In genomic region chr10:124010563-124011131, GRCh38 we compare ENCODE assay signal across 12 cellular contexts.
DNase-seq lines count a peak whose midpoint lies in the region; ATAC-seq and TF ChIP-seq lines count a peak whose summit lies in the region.
"Had no signal": no experiment of that assay in that cellular context is flagged by ENCODE, and none has a peak within 500 bp of the region (broad histone marks: within the 10 kb centered on the region; RNA-seq: fewer than 3 reads in every experiment).

No MANE protein-coding gene starts in this region.

- H3K9me3 Mint-ChIP-seq in glutamatergic neuron (ENCODE audit: unreplicated experiment): peaks cover 5% of the 10 kb centered on the region
- H3K9me3 Mint-ChIP-seq in activated naive CD4-positive, alpha-beta T cell treated with anti-CD3 and anti-CD28 coated beads, Interleukin-2, amount 50 U/mL, for 72 hours: peaks cover 7 to 19% of the 10 kb centered on the region in 2 donors

- H3K23ac ChIP-seq in neuronal stem cell (ENCODE audit: low read depth, low read length, poor library complexity): peak overlapping the region; percentile 13

- no peak overlapping the region for H3K27ac Mint-ChIP-seq in glutamatergic neuron (ENCODE audit: unreplicated experiment)
- no peak overlapping the region for H3K27ac Mint-ChIP-seq in activated naive CD4-positive, alpha-beta T cell treated with anti-CD3 and anti-CD28 coated beads, Interleukin-2, amount 50 U/mL, for 72 hours
- H3K27ac Mint-ChIP-seq: activated naive CD4-positive, alpha-beta T cell treated with anti-CD3 and anti-CD28 coated beads for 36 hours had no signal

- peak; percentile 21 for DNase-seq in Caki2 (ENCODE audit: low read depth)
- DNase-seq in RWPE1 (ENCODE audit: low spot score): peak; percentile 75
- peak; percentile 70 for DNase-seq in glutamatergic neuron
- DNase-seq in neuronal stem cell (ENCODE audit: low spot score): peak; percentile 49
- DNase-seq in activated naive CD4-positive, alpha-beta T cell treated with anti-CD3 and anti-CD28 coated beads, Interleukin-2, amount 50 U/mL, for 72 hours (ENCODE audit: low spot score in 2 of 2): no peak
- DNase-seq: activated naive CD4-positive, alpha-beta T cell treated with anti-CD3 and anti-CD28 coated beads for 36 hours had no signal

- no peaks in the 10 kb centered on the region for H3K27me3 Mint-ChIP-seq in glutamatergic neuron (ENCODE audit: unreplicated experiment)

- ATAC-seq in activated naive CD4-positive, alpha-beta T cell treated with anti-CD3 and anti-CD28 coated beads, Interleukin-2, amount 50 U/mL, for 72 hours: no peak
- ATAC-seq in HG03469 (IDR thresholded peaks at IDR 0.05; ENCODE audit: unreplicated experiment) (no peak), GM18868 (IDR thresholded peaks at IDR 0.05; ENCODE audit: unreplicated experiment) (no peak), GM19455 (IDR thresholded peaks at IDR 0.05; ENCODE audit: unreplicated experiment) (no peak)
- ATAC-seq: SK-N-SH treated with all-trans-retinoic acid at 6 μM for 48 hours had no signal

- H2AK5ac ChIP-seq in neuronal stem cell (ENCODE audit: low read depth, low read length): no peak overlapping the region

- H4K8ac ChIP-seq in neuronal stem cell (ENCODE audit: low read depth, low read length): no peak overlapping the region

- H2BK15ac ChIP-seq in neuronal stem cell (ENCODE audit: low read length): no peak overlapping the region

- H3K27ac ChIP-seq in RWPE1 (peak overlapping the region; percentile 74), neuronal stem cell (replicated peaks; ENCODE audit: low read length) (no peak overlapping the region)
- H3K27ac ChIP-seq: VCaP had no signal

- H3K14ac ChIP-seq in neuronal stem cell (ENCODE audit: low read length): no peak overlapping the region

- H4K91ac ChIP-seq in neuronal stem cell (ENCODE audit: low read depth, low read length, poor library complexity): no peak overlapping the region

- peak overlapping the region; percentile 86 for H3K18ac ChIP-seq in neuronal stem cell (ENCODE audit: low read length)

- peaks cover 8% of the 10 kb centered on the region for H3K4me1 Mint-ChIP-seq in glutamatergic neuron (ENCODE audit: low read depth, unreplicated experiment)

- H3K4me3 Mint-ChIP-seq in glutamatergic neuron (ENCODE audit: unreplicated experiment): no peak overlapping the region
- H3K4me3 Mint-ChIP-seq: activated naive CD4-positive, alpha-beta T cell treated with anti-CD3 and anti-CD28 coated beads for 36 hours had no signal

- TF ChIP-seq CTCF in RWPE1 (conservative IDR thresholded peaks at IDR 0.05; ENCODE audit: low read depth) (no peak), glutamatergic neuron (IDR thresholded peaks at IDR 0.05; ENCODE audit: partially characterized antibody, unreplicated experiment) (no peak)

- H3K36me3 Mint-ChIP-seq in glutamatergic neuron (ENCODE audit: unreplicated experiment): peaks cover 9% of the 10 kb centered on the region
- H3K36me3 Mint-ChIP-seq in activated naive CD4-positive, alpha-beta T cell treated with anti-CD3 and anti-CD28 coated beads, Interleukin-2, amount 50 U/mL, for 72 hours: peaks cover 10 to 16% of the 10 kb centered on the region in 2 donors

- POLR2A ChIA-PET in RWPE1 (lab: Yijun Ruan, JAX; ENCODE audit: low non-redundant PET): no interaction called here

- H2BK5ac ChIP-seq in neuronal stem cell (ENCODE audit: low read length): no peak overlapping the region

- CTCF ChIA-PET in RWPE1 (lab: Yijun Ruan, JAX): interaction anchor here (0.6 to 1.0 kb wide), 5 partner anchors 15 to 1635 kb away, joined by 3 to 5 read pairs (median 4); no protein-coding TSS in a partner anchor

- no peaks in the 10 kb centered on the region for H3K27me3 ChIP-seq in neuronal stem cell (ENCODE audit: control insufficient read depth in 3 of 3, insufficient read depth in 3 of 3, low read depth in 1 of 3, low read length in 3 of 3)

- no peak overlapping the region for H3K4me2 ChIP-seq in neuronal stem cell (ENCODE audit: insufficient read depth, low read length, poor library complexity, severe bottlenecking)
- H3K4me2 ChIP-seq: smooth muscle cell had no signal

- peaks cover 0 to 50% of the 10 kb centered on the region in 2 donors for H3K36me3 ChIP-seq in neuronal stem cell (replicated peaks in 1 of 2; ENCODE audit: control insufficient read depth in 2 of 2, insufficient read depth in 2 of 2, low read length in 2 of 2)

- H3K79me1 ChIP-seq in neuronal stem cell (ENCODE audit: low read depth, low read length): no peaks in the 10 kb centered on the region

- WGBS in neuronal stem cell (ENCODE audit: extremely low coverage in 2 of 2, insufficient read length in 2 of 2, insufficient replicate concordance in 1 of 2), 2 donors: no CpG with 5 or more reads among the region's 22 CpGs

- H3K4me3 ChIP-seq in neuronal stem cell (ENCODE audit: low read length in 2 of 2): no peak overlapping the region
- H3K4me3 ChIP-seq: smooth muscle cell had no signal

- in situ Hi-C loops in Caki2 (cut with HindIII; ENCODE audit: low pct_unique_long_range_greater_than_20kb, low sequenced_read_pairs): no loop called here

- H2AFZ ChIP-seq in neuronal stem cell (ENCODE audit: low read length): no peak overlapping the region

- H3K4me1 ChIP-seq in neuronal stem cell (ENCODE audit: control insufficient read depth in 2 of 2, insufficient read depth in 1 of 2, low read depth in 1 of 2, low read length in 2 of 2): peaks cover 0 to 6% of the 10 kb centered on the region in 2 donors

- peak overlapping the region; percentile 67 for H2BK12ac ChIP-seq in neuronal stem cell (ENCODE audit: low read length)

- peaks cover 0 to 15% of the 10 kb centered on the region in 2 donors for H3K9me3 ChIP-seq in neuronal stem cell (replicated peaks in 1 of 2; ENCODE audit: control insufficient read depth in 2 of 2, insufficient read depth in 1 of 2, low read depth in 1 of 2, low read length in 2 of 2)

- H3K9ac ChIP-seq in neuronal stem cell (ENCODE audit: low read depth, low read length, poor library complexity): no peak overlapping the region

- H3K4ac ChIP-seq in neuronal stem cell (ENCODE audit: low read length): no peak overlapping the region

- H2BK120ac ChIP-seq in neuronal stem cell (ENCODE audit: low read depth, low read length): peak overlapping the region; percentile 94

Comparison
In these comparisons a context has a peak if more than half of its experiments do, and no peak if none do; other contexts are left out.
1. DNase-seq: peak in Caki2 (single experiment), RWPE1 (single experiment), glutamatergic neuron (single experiment) and neuronal stem cell (single experiment); none in activated naive CD4-positive, alpha-beta T cell treated with anti-CD3 and anti-CD28 coated beads, Interleukin-2, amount 50 U/mL, for 72 hours (0 of 2).